13 cellular contexts compared by ENCODE assay signal in the genomic region with DNA sequence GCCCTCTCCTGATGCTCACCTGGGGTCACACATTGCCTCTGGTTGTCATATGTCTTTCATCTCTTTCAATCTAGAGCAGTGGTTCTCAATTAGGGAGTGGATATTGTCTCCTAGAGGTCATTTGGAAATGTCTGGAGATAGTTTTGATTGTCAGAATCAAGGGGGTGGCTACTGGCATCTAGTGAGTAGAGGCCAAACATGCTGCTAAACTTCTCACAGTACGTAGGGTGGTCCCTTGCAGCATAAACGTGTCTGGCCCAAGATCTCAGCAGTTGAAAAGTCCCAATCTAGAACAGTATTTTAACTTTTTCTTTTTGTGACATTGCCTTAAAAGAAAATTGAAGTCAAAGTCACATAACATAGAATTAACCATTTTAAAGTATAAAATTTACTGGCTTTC. TPM values are rescaled to one million over a fixed set of nuclear protein-coding genes. Genes with fewer than 3 reads are reported as not detected.
A peak's percentile ranks its signal among the peaks of the same experiment; 100 is the strongest.
DNase-seq lines count a peak whose midpoint lies in the region; ATAC-seq and TF ChIP-seq lines count a peak whose summit lies in the region.
"Had no signal": no experiment of that assay in that cellular context is flagged by ENCODE, and none has a peak within 500 bp of the region (broad histone marks: within the 10 kb centered on the region; RNA-seq: fewer than 3 reads in every experiment).

No MANE protein-coding gene starts in this region.

- H4K20me1 ChIP-seq in KMS-11 (ENCODE audit: insufficient read depth) = no peaks in the 10 kb centered on the region

- WGBS in body of pancreas, 2 donors = 38 to 58% methylated on average over 2 of the region's 2 CpGs

- H3K27ac ChIP-seq in KMS-11 (peak overlapping the region; percentile 95), body of pancreas (peak overlapping the region in 3 of 4 donors; percentile 11 to 33 (median 18))

- H3K4me1 Mint-ChIP-seq in activated CD4-positive, alpha-beta T cell treated with anti-CD3 and anti-CD28 coated beads for 36 hours = peaks cover 65% of the 10 kb centered on the region

- no peak for ATAC-seq in activated CD4-positive, alpha-beta T cell treated with anti-CD3 and anti-CD28 coated beads for 36 hours
- no peak for ATAC-seq in body of pancreas

- peak overlapping the region; percentile 26 for H3K4me3 Mint-ChIP-seq in activated CD4-positive, alpha-beta T cell treated with anti-CD3 and anti-CD28 coated beads for 36 hours

- no peaks in the 10 kb centered on the region for H3K9me3 Mint-ChIP-seq in activated CD4-positive, alpha-beta T cell treated with anti-CD3 and anti-CD28 coated beads for 36 hours (ENCODE audit: low read depth)

- peaks cover 39% of the 10 kb centered on the region for H3K36me3 Mint-ChIP-seq in activated CD4-positive, alpha-beta T cell treated with anti-CD3 and anti-CD28 coated beads for 36 hours (ENCODE audit: low read depth)

- no peak for DNase-seq in activated CD4-positive, alpha-beta T cell treated with anti-CD3 and anti-CD28 coated beads for 36 hours
- DNase-seq in activated CD4-positive, alpha-beta T cell treated with anti-CD3 and anti-CD28 coated beads, Interleukin-2, amount 50 U/mL, for 1 hour = no peak
- DNase-seq in body of pancreas = no peak
- no peak for DNase-seq in NCI-H146 treated with DMSO at 0.1 percent for 48 hours (lab: John Stamatoyannopoulos, UW; ENCODE audit: unreplicated experiment)
- DNase-seq in H4 (ENCODE audit: low spot score) = no peak
- DNase-seq in medulla oblongata (ENCODE audit: extremely low spot score) = no peak
- DNase-seq: activated gamma-delta T cell treated with Interleukin-2 at 50 U/mL for 16 hours, hypothalamus, NCI-H1417 treated with DMSO at 0.1 percent for 48 hours had no signal

- H3K27me3 Mint-ChIP-seq in activated CD4-positive, alpha-beta T cell treated with anti-CD3 and anti-CD28 coated beads for 36 hours = no peaks in the 10 kb centered on the region

- intact Hi-C loops in activated CD4-positive, alpha-beta T cell treated with anti-CD3 and anti-CD28 coated beads for 36 hours (cut with DNase I, micrococcal nuclease) = loop anchor here (1.0 kb wide), 2 partner anchors 20 to 61 kb away; no protein-coding TSS in a partner anchor
- intact Hi-C loops in body of pancreas (cut with DNase I) = no loop called here

- H2AFZ ChIP-seq in KMS-11 (ENCODE audit: low read depth) = no peak overlapping the region

- peak overlapping the region; percentile 66 for H3K4me2 ChIP-seq in KMS-11
- peak overlapping the region; percentile 59 for H3K4me2 ChIP-seq in skeletal muscle satellite cell (ENCODE audit: low read length)

- no peak overlapping the region for H3K4me3 ChIP-seq in KMS-11 (IDR thresholded peaks at IDR 0.05; ENCODE audit: insufficient read depth, low read depth, low read length)
- H3K4me3 ChIP-seq in body of pancreas = no peak overlapping the region
- no peak overlapping the region for H3K4me3 ChIP-seq in skeletal muscle satellite cell (ENCODE audit: low read length)
- H3K4me3 ChIP-seq: mucosa of descending colon had no signal

- no peak for TF ChIP-seq POLR2A in body of pancreas (IDR thresholded peaks at IDR 0.05)

- H3K9me3 ChIP-seq in body of pancreas (no peaks in the 10 kb centered on the region), skeletal muscle satellite cell (replicated peaks; ENCODE audit: low read length) (no peaks in the 10 kb centered on the region)
- H3K9me3 ChIP-seq: mucosa of descending colon had no signal

- H3K27ac Mint-ChIP-seq in activated CD4-positive, alpha-beta T cell treated with anti-CD3 and anti-CD28 coated beads for 36 hours = peak overlapping the region; percentile 57

- H3K36me3 ChIP-seq in KMS-11 (ENCODE audit: insufficient read depth) = no peaks in the 10 kb centered on the region
- peaks cover 0 to 2% of the 10 kb centered on the region in 2 donors for H3K36me3 ChIP-seq in body of pancreas (replicated peaks in 1 of 2; ENCODE audit: insufficient read depth in 1 of 2, low read depth in 2 of 2)
- H3K36me3 ChIP-seq in skeletal muscle satellite cell (ENCODE audit: insufficient read depth, low read length) = peaks cover 15% of the 10 kb centered on the region

- H3K27me3 ChIP-seq in KMS-11 (ENCODE audit: insufficient read depth, low read depth) (no peaks in the 10 kb centered on the region), body of pancreas (no peaks in the 10 kb centered on the region), skeletal muscle satellite cell (ENCODE audit: control insufficient read depth, insufficient read depth, low read length) (no peaks in the 10 kb centered on the region)

- CTCF ChIA-PET in activated CD4-positive, alpha-beta T cell treated with anti-CD3 and anti-CD28 coated beads for 36 hours (lab: Charles Lee) = no interaction called here

- H3K9ac ChIP-seq in KMS-11 (peak overlapping the region; percentile 78), skeletal muscle satellite cell (ENCODE audit: low read depth, low read length) (no peak overlapping the region)

- POLR2A ChIA-PET in activated CD4-positive, alpha-beta T cell treated with anti-CD3 and anti-CD28 coated beads for 36 hours (lab: Charles Lee) = no interaction called here

- peaks cover 56% of the 10 kb centered on the region for H3K4me1 ChIP-seq in KMS-11 (ENCODE audit: low read depth, poor library complexity, severe bottlenecking)
- peaks cover 30% of the 10 kb centered on the region for H3K4me1 ChIP-seq in body of pancreas
- H3K4me1 ChIP-seq in skeletal muscle satellite cell (ENCODE audit: control insufficient read depth, insufficient read depth, low read length) = peaks cover 25% of the 10 kb centered on the region

- H3K79me2 ChIP-seq in KMS-11 (ENCODE audit: insufficient read depth, low read depth) = peaks cover 9% of the 10 kb centered on the region; the same call in 1 of the 2 replicates

- TF ChIP-seq CTCF in KMS-11 (conservative IDR thresholded peaks at IDR 0.05; ENCODE audit: low read depth, low read length) = no peak
- no peak for TF ChIP-seq CTCF in body of pancreas (IDR thresholded peaks at IDR 0.05)

RNA-seq across cellular contexts. Expression of a gene that starts 30.5 kb away (rescaled TPM):
- total RNA-seq in activated CD4-positive, alpha-beta T cell treated with anti-CD3 and anti-CD28 coated beads for 36 hours = not detected
- not detected for total RNA-seq in body of pancreas
- not detected in 2 replicates for total RNA-seq in skeletal muscle satellite cell (2012; rRNA removed)
- 0.10 TPM in 1 of 2 replicates, not detected in the other for total RNA-seq in H4 (2014; rRNA removed; shearing (Covaris generic))
- total RNA-seq: A172 had no signal
